In genomic region chr2:191350826-191351225, GRCh38 we compare ENCODE assay signal across 1 cellular context.
TF ChIP-seq lines count a peak whose summit lies in the region.

No MANE protein-coding gene starts in this region.

TF ChIP-seq in SK-N-SH treated with all-trans-retinoic acid at 6 μM for 48 hours, 23 proteins besides CTCF, POLR2A, EP300 and RAD21 (continued from another document):
- TF ChIP-seq, protein P1, sequence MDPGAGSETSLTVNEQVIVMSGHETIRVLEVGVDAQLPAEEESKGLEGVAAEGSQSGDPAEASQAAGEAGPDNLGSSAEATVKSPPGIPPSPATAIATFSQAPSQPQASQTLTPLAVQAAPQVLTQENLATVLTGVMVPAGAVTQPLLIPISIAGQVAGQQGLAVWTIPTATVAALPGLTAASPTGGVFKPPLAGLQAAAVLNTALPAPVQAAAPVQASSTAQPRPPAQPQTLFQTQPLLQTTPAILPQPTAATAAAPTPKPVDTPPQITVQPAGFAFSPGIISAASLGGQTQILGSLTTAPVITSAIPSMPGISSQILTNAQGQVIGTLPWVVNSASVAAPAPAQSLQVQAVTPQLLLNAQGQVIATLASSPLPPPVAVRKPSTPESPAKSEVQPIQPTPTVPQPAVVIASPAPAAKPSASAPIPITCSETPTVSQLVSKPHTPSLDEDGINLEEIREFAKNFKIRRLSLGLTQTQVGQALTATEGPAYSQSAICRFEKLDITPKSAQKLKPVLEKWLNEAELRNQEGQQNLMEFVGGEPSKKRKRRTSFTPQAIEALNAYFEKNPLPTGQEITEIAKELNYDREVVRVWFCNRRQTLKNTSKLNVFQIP (CRISPR knock-in tag; IDR thresholded peaks at IDR 0.05; ENCODE audit: borderline replicate concordance, low read depth): no peak
- TF ChIP-seq ZNF565 (CRISPR knock-in tag; conservative IDR thresholded peaks at IDR 0.05; ENCODE audit: low read depth) (no peak), ARNTL (CRISPR knock-in tag; IDR thresholded peaks at IDR 0.05; ENCODE audit: borderline replicate concordance, low read depth) (no peak)
